Comparison of ENCODE assay signal across 21 cellular contexts in the genomic region with DNA sequence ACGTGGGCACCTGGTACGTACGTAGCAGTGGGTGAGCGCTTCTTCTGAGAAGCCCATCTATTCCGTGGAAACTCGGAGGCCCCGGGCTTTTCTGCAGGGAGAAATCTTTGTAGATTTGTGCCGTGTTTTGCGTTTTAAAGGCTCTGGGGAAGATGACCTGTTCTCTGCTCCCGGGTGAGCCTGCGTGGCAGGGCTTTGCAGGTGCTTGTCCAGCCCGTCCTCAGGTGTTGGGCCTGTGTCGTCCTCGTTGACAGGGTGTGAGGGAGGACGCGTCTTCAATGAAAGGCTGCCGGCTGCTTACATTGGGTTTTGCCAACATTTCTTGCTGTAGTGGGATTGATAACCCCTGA.
DNase-seq lines count a peak whose midpoint lies in the region; ATAC-seq and TF ChIP-seq lines count a peak whose summit lies in the region.
"Had no signal": no experiment of that assay in that cellular context is flagged by ENCODE, and none has a peak within 500 bp of the region (broad histone marks: within the 10 kb centered on the region; RNA-seq: fewer than 3 reads in every experiment).

No MANE protein-coding gene starts in this region.

- DNase-seq in endothelial cell (ENCODE audit: low spot score) (no peak), neural crest cell (ENCODE audit: low read depth, low spot score) (no peak), spleen (peak; percentile 44), testis (no peak)
- DNase-seq in activated naive CD4-positive, alpha-beta T cell (lab: John Stamatoyannopoulos, UW) = no peak
- DNase-seq: 8988T; ACHN; AML-193; BE2C; Caco-2; CD4-positive, CD25-positive, alpha-beta regulatory T cell; CD8-positive, alpha-beta T cell; DMS153; DND-41; HFFc6 had no signal

- no peak overlapping the region for H3K4me2 ChIP-seq in BLaER1
- H3K4me2 ChIP-seq: A549, GM23338 had no signal

- TF ChIP-seq CTCF in endothelial cell (IDR thresholded peaks at IDR 0.05; ENCODE audit: unreplicated experiment) = no peak
- no peak for TF ChIP-seq CTCF in neural crest cell (conservative IDR thresholded peaks at IDR 0.05)
- no peak for TF ChIP-seq CTCF in spleen (IDR thresholded peaks at IDR 0.05 in 8 of 11, conservative IDR thresholded peaks at IDR 0.05 in 3 of 11)
- no peak for TF ChIP-seq CTCF in testis (IDR thresholded peaks at IDR 0.05)

- H3K4me3 ChIP-seq in BLaER1 (no peak overlapping the region), spleen (no peak overlapping the region), testis (no peak overlapping the region)
- H3K4me3 ChIP-seq: A549, GM23338, HAP-1 had no signal

- peaks cover 53% of the 10 kb centered on the region for H3K4me1 ChIP-seq in BLaER1
- peaks cover 0 to 10% (median 0%) of the 10 kb centered on the region in 6 donors for H3K4me1 ChIP-seq in spleen
- no peaks in the 10 kb centered on the region for H3K4me1 ChIP-seq in testis
- H3K4me1 ChIP-seq: BE2C, Caco-2, HAP-1 had no signal

- ATAC-seq in GM21381 (IDR thresholded peaks at IDR 0.05; ENCODE audit: unreplicated experiment) = no peak
- ATAC-seq: A549; CD8-positive, alpha-beta T cell; GM23338 had no signal

- H3K9me3 ChIP-seq in BLaER1 (no peaks in the 10 kb centered on the region), spleen (no peaks in the 10 kb centered on the region), testis (no peaks in the 10 kb centered on the region)
- H3K9me3 ChIP-seq: A549, BE2C, Caco-2, HAP-1 had no signal

- H3K4me1 Mint-ChIP-seq in endothelial cell (ENCODE audit: unreplicated experiment) (no peaks in the 10 kb centered on the region), neural crest cell (no peaks in the 10 kb centered on the region)
- H3K4me1 Mint-ChIP-seq: CD4-positive, CD25-positive, alpha-beta regulatory T cell; GM23338 had no signal

- H3K9ac ChIP-seq in BLaER1 = no peak overlapping the region

- peaks cover 45% of the 10 kb centered on the region for H3K36me3 Mint-ChIP-seq in endothelial cell (ENCODE audit: low read depth, unreplicated experiment)
- peaks cover 9% of the 10 kb centered on the region for H3K36me3 Mint-ChIP-seq in neural crest cell (ENCODE audit: low read depth)

- no peaks in the 10 kb centered on the region for H3K9me3 Mint-ChIP-seq in endothelial cell (ENCODE audit: unreplicated experiment)
- no peaks in the 10 kb centered on the region for H3K9me3 Mint-ChIP-seq in neural crest cell
- H3K9me3 Mint-ChIP-seq: CD4-positive, CD25-positive, alpha-beta regulatory T cell; CD8-positive, alpha-beta T cell; GM23338; HFFc6 had no signal

- WGBS in spleen, 5 donors = 93 to 98% (median 96%) methylated on average over 9 to 17 of the region's 17 CpGs
- 94 to 98% methylated on average over 17 of the region's 17 CpGs for WGBS in testis, 2 donors

- peaks cover 37% of the 10 kb centered on the region for H4K20me1 ChIP-seq in BLaER1

- no peak for TF ChIP-seq POLR2A in spleen (IDR thresholded peaks at IDR 0.05)
- TF ChIP-seq POLR2A in testis (IDR thresholded peaks at IDR 0.05) = no peak

- intact Hi-C loops in spleen (cut with DNase I; ENCODE audit: low total_unique reads) = no loop called here
- intact Hi-C loops in testis (cut with DNase I; ENCODE audit: low total_unique reads) = no loop called here

- H3K4me3 Mint-ChIP-seq in endothelial cell (ENCODE audit: unreplicated experiment) (no peak overlapping the region), neural crest cell (no peak overlapping the region)
- H3K4me3 Mint-ChIP-seq: CD4-positive, CD25-positive, alpha-beta regulatory T cell; CD8-positive, alpha-beta T cell; GM23338; HFFc6 had no signal

- H3K27me3 ChIP-seq in BLaER1 (no peaks in the 10 kb centered on the region), spleen (replicated peaks in 1 of 7) (no peaks in the 10 kb centered on the region), testis (no peaks in the 10 kb centered on the region)
- H3K27me3 ChIP-seq: BE2C had no signal

- peaks cover 16% of the 10 kb centered on the region for H3K27me3 Mint-ChIP-seq in endothelial cell (ENCODE audit: unreplicated experiment)
- H3K27me3 Mint-ChIP-seq in neural crest cell (ENCODE audit: low read depth) = no peaks in the 10 kb centered on the region
- H3K27me3 Mint-ChIP-seq: CD4-positive, CD25-positive, alpha-beta regulatory T cell had no signal

- peak overlapping the region; percentile 48 for H3K27ac Mint-ChIP-seq in endothelial cell (ENCODE audit: unreplicated experiment)
- H3K27ac Mint-ChIP-seq in neural crest cell (ENCODE audit: unreplicated experiment) = peak overlapping the region; percentile 63
- H3K27ac Mint-ChIP-seq: CD4-positive, CD25-positive, alpha-beta regulatory T cell; CD8-positive, alpha-beta T cell; GM23338; HFFc6 had no signal

- H3K27ac ChIP-seq in BLaER1 = 0 out of 2 replicates have a peak overlapping the region, but pooled peaks have one; percentile 0
- no peak overlapping the region for H3K27ac ChIP-seq in spleen
- no peak overlapping the region for H3K27ac ChIP-seq in testis
- H3K27ac ChIP-seq: A549, C4-2B had no signal

- H3K36me3 ChIP-seq in BLaER1 (peaks cover 90% of the 10 kb centered on the region), spleen (peaks cover 2 to 100% (median 82%) of the 10 kb centered on the region in 6 donors), testis (ENCODE audit: low read depth, missing control alignments) (no peaks in the 10 kb centered on the region)
